7 cellular contexts compared by ENCODE assay signal in genomic region chr3:17927036-17927435, GRCh38.
"Had no signal": no experiment of that assay in that cellular context is flagged by ENCODE, and none has a peak within 500 bp of the region (broad histone marks: within the 10 kb centered on the region; RNA-seq: fewer than 3 reads in every experiment).

No MANE protein-coding gene starts in this region.

- H3K9ac ChIP-seq: GM23248 had no signal

- H3K36me3 ChIP-seq: HAP-1 had no signal

- H3K4me1 ChIP-seq: HAP-1 had no signal

- H2AFZ ChIP-seq: GM23248 had no signal

- FAIRE-seq: HepG2 had no signal

- H3K4me3 ChIP-seq: GM23248, HAP-1 had no signal

- DNase-seq: GM23248, GOT3, H7, HFFc6, KG1 had no signal

- H3K9me3 ChIP-seq: HAP-1 had no signal
